In genomic region chr1:16205891-16206546, GRCh38 we compare ENCODE assay signal across 9 cellular contexts. TPM values are rescaled to one million over a fixed set of nuclear protein-coding genes. Genes with fewer than 3 reads are reported as not detected.
A peak's percentile ranks its signal among the peaks of the same experiment; 100 is the strongest.
DNase-seq lines count a peak whose midpoint lies in the region; ATAC-seq, FAIRE-seq and TF ChIP-seq lines count a peak whose summit lies in the region.
"Had no signal": no experiment of that assay in that cellular context is flagged by ENCODE, and none has a peak within 500 bp of the region (broad histone marks: within the 10 kb centered on the region; RNA-seq: fewer than 3 reads in every experiment).

No MANE protein-coding gene starts in this region.

- H3K4me1 Mint-ChIP-seq in nephron progenitor cell = peaks cover 34% of the 10 kb centered on the region

- no peak overlapping the region for H3K27ac Mint-ChIP-seq in nephron progenitor cell

- H3K27me3 ChIP-seq in duodenal mucosa (ENCODE audit: control insufficient read depth in 1 of 2, insufficient read depth in 2 of 2, low read length in 2 of 2) = no peaks in the 10 kb centered on the region

- no peak for TF ChIP-seq CTCF in nephron progenitor cell (IDR thresholded peaks at IDR 0.05)

- peaks cover 18% of the 10 kb centered on the region for H3K27me3 Mint-ChIP-seq in nephron progenitor cell (ENCODE audit: low read depth, poor library complexity)

- peak overlapping the region; percentile 54 for H3K27ac ChIP-seq in duodenal mucosa (ENCODE audit: low read depth, low read length)

- peak overlapping the region; percentile 75 for H3K4me3 ChIP-seq in Jurkat, Clone E6-1 (ENCODE audit: low read length)
- peak overlapping the region; percentile 65 to 73 for H3K4me3 ChIP-seq in duodenal mucosa (ENCODE audit: low read depth in 1 of 2, low read length in 2 of 2)

- peak overlapping the region; percentile 58 to 79 for H3K9ac ChIP-seq in duodenal mucosa (ENCODE audit: low read depth in 1 of 2, low read length in 2 of 2)

- peak overlapping the region; percentile 87 for H3K4me3 Mint-ChIP-seq in nephron progenitor cell

- ATAC-seq in GM18519 (IDR thresholded peaks at IDR 0.05; ENCODE audit: low FRiP score, unreplicated experiment) (peak; percentile 17), GM18868 (IDR thresholded peaks at IDR 0.05; ENCODE audit: unreplicated experiment) (no peak)

- no peak for FAIRE-seq in H54 (lab: Jason Lieb, UNC)

- H3K9me3 Mint-ChIP-seq in nephron progenitor cell = no peaks in the 10 kb centered on the region

- no peak for DNase-seq in Jurkat, Clone E6-1 (ENCODE audit: low read depth, low spot score)
- DNase-seq in nephron progenitor cell (no peak), H54 (ENCODE audit: insufficient read length, low spot score) (no peak), HT-29 (ENCODE audit: low spot score) (no peak), NCI-H2196 treated with DMSO at 0.1 percent for 48 hours (lab: John Stamatoyannopoulos, UW; ENCODE audit: unreplicated experiment) (no peak)

- peaks cover 0 to 10% of the 10 kb centered on the region in 2 donors for H3K36me3 ChIP-seq in duodenal mucosa (ENCODE audit: control insufficient read depth in 1 of 2, insufficient read depth in 2 of 2, low read length in 2 of 2)

- peaks cover 0 to 16% of the 10 kb centered on the region in 2 donors for H3K4me1 ChIP-seq in duodenal mucosa (ENCODE audit: control insufficient read depth in 1 of 2, insufficient read depth in 2 of 2, low read length in 2 of 2)

- no peaks in the 10 kb centered on the region for H3K36me3 Mint-ChIP-seq in nephron progenitor cell (ENCODE audit: low read depth)

- TF ChIP-seq POLR2A in H54 (IDR thresholded peaks at IDR 0.05; ENCODE audit: low read depth, low read length) = no peak

- H3K9me3 ChIP-seq in duodenal mucosa (ENCODE audit: control insufficient read depth in 1 of 2, low read length in 2 of 2) = no peaks in the 10 kb centered on the region

RNA-seq across cellular contexts. Expression of gene ARHGEF19, which starts 6.4 kb away (rescaled TPM):
- 20.7 TPM for polyA plus RNA-seq in Jurkat, Clone E6-1 (2012; ENCODE audit: insufficient read depth, insufficient read length)
- 15.8 and 15.9 TPM in 2 replicates for total RNA-seq in HT-29 (2014; rRNA removed; shearing (Covaris generic))

RNA-seq across cellular contexts. Expression of gene CPLANE2, which starts 31.0 kb away (rescaled TPM):
- polyA plus RNA-seq in Jurkat, Clone E6-1 (2012; ENCODE audit: insufficient read depth, insufficient read length) = 5.6 TPM
- 16.3 and 25.7 TPM in 2 replicates for total RNA-seq in HT-29 (2014; rRNA removed; shearing (Covaris generic))

RNA-seq across cellular contexts. Expression of gene EPHA2, which starts 50.1 kb away (rescaled TPM):
- polyA plus RNA-seq in Jurkat, Clone E6-1 (2012; ENCODE audit: insufficient read depth, insufficient read length) = not detected
- 302 and 331 TPM in 2 replicates for total RNA-seq in HT-29 (2014; rRNA removed; shearing (Covaris generic))
- total RNA-seq: T-helper 2 cell treated with Interferon-gamma antibody and Interleukin-4, amounts not matched to agents 100 ng/mL and 5 ng/mL, for 36 hours had no signal
